Comparison of ENCODE assay signal across 8 cellular contexts in genomic region chr7:148962823-148963582, GRCh38.
A peak's percentile ranks its signal among the peaks of the same experiment; 100 is the strongest.
DNase-seq lines count a peak whose midpoint lies in the region; ATAC-seq and TF ChIP-seq lines count a peak whose summit lies in the region.

No MANE protein-coding gene starts in this region.

- H3K4me3 ChIP-seq in esophagus muscularis mucosa = peak overlapping the region; percentile 54 to 71 (median 63)
- peak overlapping the region; percentile 48 to 67 (median 57) for H3K4me3 ChIP-seq in stomach

- H3K4me1 ChIP-seq in esophagus muscularis mucosa (peaks cover 11 to 33% (median 29%) of the 10 kb centered on the region in 4 donors), stomach (peaks cover 9 to 32% (median 25%) of the 10 kb centered on the region in 4 donors)

- peak overlapping the region; percentile 85 to 96 for H3K4me3 Mint-ChIP-seq in activated T-cell treated with anti-CD3 and anti-CD28 coated beads, Interleukin-2, amount 50 U/mL, for 72 hours

- intact Hi-C loops in esophagus muscularis mucosa (cut with DNase I) (loop anchor here (2.0 to 10.0 kb wide), 3 partner anchors 108 to 268 kb away; partner anchors contain the start of gene CUL1), stomach (cut with DNase I; ENCODE audit: low total_unique reads) (loop anchor here (5.0 kb wide), 1 partner anchor 386 kb away; no protein-coding TSS in a partner anchor)

- peak overlapping the region; percentile 68 to 74 (median 70) for H3K27ac ChIP-seq in esophagus muscularis mucosa (replicated peaks in 1 of 4)
- peak overlapping the region; percentile 53 to 82 (median 69) for H3K27ac ChIP-seq in stomach

- no peak for TF ChIP-seq POLR2A in esophagus muscularis mucosa (IDR thresholded peaks at IDR 0.05; ENCODE audit: low read depth)
- no peak for TF ChIP-seq POLR2A in stomach (IDR thresholded peaks at IDR 0.05)

- H3K9me3 ChIP-seq in esophagus muscularis mucosa = no peaks in the 10 kb centered on the region
- H3K9me3 ChIP-seq in stomach = no peaks in the 10 kb centered on the region

- H3K36me3 Mint-ChIP-seq in activated T-cell treated with anti-CD3 and anti-CD28 coated beads, Interleukin-2, amount 50 U/mL, for 72 hours (ENCODE audit: insufficient read depth in 2 of 2) = no peaks in the 10 kb centered on the region

- TF ChIP-seq EP300 in esophagus muscularis mucosa (IDR thresholded peaks at IDR 0.05) (no peak), stomach (IDR thresholded peaks at IDR 0.05) (no peak)

- H3K9me3 Mint-ChIP-seq in activated T-cell treated with anti-CD3 and anti-CD28 coated beads, Interleukin-2, amount 50 U/mL, for 72 hours = no peaks in the 10 kb centered on the region

- 0% methylated on average over 5 of the region's 5 CpGs for WGBS in esophagus muscularis mucosa
- WGBS in stomach, 5 donors = 0 to 1% (median 0%) methylated on average over 5 of the region's 5 CpGs

- H3K27ac Mint-ChIP-seq in activated T-cell treated with anti-CD3 and anti-CD28 coated beads, Interleukin-2, amount 50 U/mL, for 72 hours = peak overlapping the region; percentile 97

- peak; percentile 60 for DNase-seq in COLO668 (lab: John Stamatoyannopoulos, UW; ENCODE audit: unreplicated experiment)
- DNase-seq in HK-2 (ENCODE audit: unreplicated experiment) = peak; percentile 47
- DNase-seq in NOMO-1 treated with DMSO at 0.1 percent for 48 hours (lab: John Stamatoyannopoulos, UW; ENCODE audit: unreplicated experiment) = peak; percentile 45
- DNase-seq in activated T-cell treated with anti-CD3 and anti-CD28 coated beads, Interleukin-2, amount 50 U/mL, for 72 hours = peak; percentile 69
- no peak for DNase-seq in esophagus muscularis mucosa (ENCODE audit: extremely low spot score)
- peak; percentile 87 for DNase-seq in myocyte (ENCODE audit: low read depth)
- DNase-seq in stomach = peak; percentile 61

- peak; percentile 57 for ATAC-seq in GM19397 (IDR thresholded peaks at IDR 0.05; ENCODE audit: unreplicated experiment)
- ATAC-seq in activated T-cell treated with anti-CD3 and anti-CD28 coated beads, Interleukin-2, amount 50 U/mL, for 72 hours (replicated peaks in 1 of 2) = peak; percentile 66 to 71

- H3K36me3 ChIP-seq in esophagus muscularis mucosa = no peaks in the 10 kb centered on the region
- no peaks in the 10 kb centered on the region for H3K36me3 ChIP-seq in stomach

- TF ChIP-seq CTCF in esophagus muscularis mucosa (IDR thresholded peaks at IDR 0.05) = peak; percentile 68 to 72 (median 69)
- TF ChIP-seq CTCF in stomach (IDR thresholded peaks at IDR 0.05) = peak in 5 of 7 experiments; percentile 33 to 92 (median 67)

- H3K4me1 Mint-ChIP-seq in activated T-cell treated with anti-CD3 and anti-CD28 coated beads, Interleukin-2, amount 50 U/mL, for 72 hours (ENCODE audit: low read depth) = peaks cover 37% of the 10 kb centered on the region

- peaks cover 6% of the 10 kb centered on the region for H3K27me3 Mint-ChIP-seq in activated T-cell treated with anti-CD3 and anti-CD28 coated beads, Interleukin-2, amount 50 U/mL, for 72 hours (ENCODE audit: low read depth)

- H3K27me3 ChIP-seq in esophagus muscularis mucosa = no peaks in the 10 kb centered on the region
- H3K27me3 ChIP-seq in stomach = no peaks in the 10 kb centered on the region
